Comparison of ENCODE assay signal across 2 cellular contexts in the genomic region with DNA sequence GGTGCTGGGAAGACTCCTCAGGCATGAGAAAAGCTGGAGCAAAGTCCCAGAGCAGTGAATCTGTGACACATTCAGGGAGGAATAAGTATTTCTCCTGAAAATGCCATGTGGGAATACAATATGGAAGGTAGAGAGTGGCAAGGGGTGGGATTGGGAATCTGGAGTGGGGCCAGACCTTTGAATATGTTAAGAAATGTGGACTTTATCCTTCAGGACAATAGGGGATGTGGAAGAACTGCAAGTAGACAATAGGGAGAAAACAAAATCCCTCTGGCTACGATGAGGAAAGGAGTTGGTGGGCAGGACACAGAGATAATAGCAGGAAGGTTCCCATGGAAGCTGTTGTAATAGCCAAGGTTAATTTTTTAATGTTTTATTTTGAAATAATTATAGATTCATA.
TF ChIP-seq lines count a peak whose summit lies in the region.

No MANE protein-coding gene starts in this region.

TF ChIP-seq in IMR-90, 13 proteins besides CTCF, POLR2A, EP300 and RAD21:
- TF ChIP-seq, protein P1, sequence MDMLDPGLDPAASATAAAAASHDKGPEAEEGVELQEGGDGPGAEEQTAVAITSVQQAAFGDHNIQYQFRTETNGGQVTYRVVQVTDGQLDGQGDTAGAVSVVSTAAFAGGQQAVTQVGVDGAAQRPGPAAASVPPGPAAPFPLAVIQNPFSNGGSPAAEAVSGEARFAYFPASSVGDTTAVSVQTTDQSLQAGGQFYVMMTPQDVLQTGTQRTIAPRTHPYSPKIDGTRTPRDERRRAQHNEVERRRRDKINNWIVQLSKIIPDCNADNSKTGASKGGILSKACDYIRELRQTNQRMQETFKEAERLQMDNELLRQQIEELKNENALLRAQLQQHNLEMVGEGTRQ (IDR thresholded peaks at IDR 0.05; ENCODE audit: low read depth, low read length), result no peak
- TF ChIP-seq RCOR1 (IDR thresholded peaks at IDR 0.05; ENCODE audit: insufficient replicate concordance, low read length) (no peak), MAZ (IDR thresholded peaks at IDR 0.05; ENCODE audit: borderline replicate concordance, low read depth, low read length) (no peak), RFX5 (IDR thresholded peaks at IDR 0.05; ENCODE audit: low read depth, low read length) (no peak), CEBPB (IDR thresholded peaks at IDR 0.05; ENCODE audit: low read depth, low read length) (no peak), MXI1 (IDR thresholded peaks at IDR 0.05; ENCODE audit: borderline replicate concordance, low read depth, low read length) (no peak), MAFK (IDR thresholded peaks at IDR 0.05; ENCODE audit: low read depth, low read length) (no peak), SMC3 (IDR thresholded peaks at IDR 0.05; ENCODE audit: low read depth, low read length) (no peak), CHD1 (IDR thresholded peaks at IDR 0.05; ENCODE audit: low read depth, low read length) (no peak), BHLHE40 (IDR thresholded peaks at IDR 0.05; ENCODE audit: low read depth, low read length) (no peak), NFE2L2 (IDR thresholded peaks at IDR 0.05; ENCODE audit: low read depth, low read length) (no peak), FOS (IDR thresholded peaks at IDR 0.05; ENCODE audit: low read depth, low read length) (no peak)
- TF ChIP-seq, protein P2, sequence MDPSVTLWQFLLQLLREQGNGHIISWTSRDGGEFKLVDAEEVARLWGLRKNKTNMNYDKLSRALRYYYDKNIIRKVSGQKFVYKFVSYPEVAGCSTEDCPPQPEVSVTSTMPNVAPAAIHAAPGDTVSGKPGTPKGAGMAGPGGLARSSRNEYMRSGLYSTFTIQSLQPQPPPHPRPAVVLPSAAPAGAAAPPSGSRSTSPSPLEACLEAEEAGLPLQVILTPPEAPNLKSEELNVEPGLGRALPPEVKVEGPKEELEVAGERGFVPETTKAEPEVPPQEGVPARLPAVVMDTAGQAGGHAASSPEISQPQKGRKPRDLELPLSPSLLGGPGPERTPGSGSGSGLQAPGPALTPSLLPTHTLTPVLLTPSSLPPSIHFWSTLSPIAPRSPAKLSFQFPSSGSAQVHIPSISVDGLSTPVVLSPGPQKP (IDR thresholded peaks at IDR 0.05; ENCODE audit: borderline replicate concordance, low read depth, low read length), result no peak

TF ChIP-seq in endothelial cell of umbilical vein, 7 proteins besides CTCF, POLR2A, EP300 and RAD21:
- no peak for TF ChIP-seq POLR2AphosphoS5 (IDR thresholded peaks at IDR 0.05; ENCODE audit: insufficient read depth, low read depth, low read length)
- TF ChIP-seq, protein P3, sequence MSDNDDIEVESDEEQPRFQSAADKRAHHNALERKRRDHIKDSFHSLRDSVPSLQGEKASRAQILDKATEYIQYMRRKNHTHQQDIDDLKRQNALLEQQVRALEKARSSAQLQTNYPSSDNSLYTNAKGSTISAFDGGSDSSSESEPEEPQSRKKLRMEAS (IDR thresholded peaks at IDR 0.05; ENCODE audit: insufficient read depth, insufficient read length), result no peak
- TF ChIP-seq GATA2 (IDR thresholded peaks at IDR 0.05; ENCODE audit: insufficient read depth, insufficient read length, low read depth, low read length), result no peak
- no peak for TF ChIP-seq FOS (IDR thresholded peaks at IDR 0.05; ENCODE audit: borderline replicate concordance, insufficient read depth, low read length)
- TF ChIP-seq EZH2 (IDR thresholded peaks at IDR 0.05; ENCODE audit: borderline replicate concordance, low read depth, low read length, severe bottlenecking), result no peak
- TF ChIP-seq MYC (IDR thresholded peaks at IDR 0.05; ENCODE audit: low read depth, low read length), result no peak
- no peak for TF ChIP-seq JUN (IDR thresholded peaks at IDR 0.05; ENCODE audit: borderline replicate concordance, insufficient read depth, insufficient read length, low read depth)
